ENCODE assay signal across 7 cellular contexts in genomic region chr14:88463318-88463717, GRCh38.
DNase-seq lines count a peak whose midpoint lies in the region; ATAC-seq and TF ChIP-seq lines count a peak whose summit lies in the region.

No MANE protein-coding gene starts in this region.

- H3K4me3 ChIP-seq in GM06990 (replicated peaks; ENCODE audit: low read depth, low read length): no peak overlapping the region
- H3K4me3 ChIP-seq in lower lobe of right lung: no peak overlapping the region

- intact Hi-C loops in lower lobe of right lung (cut with DNase I): no loop called here

- DNase-seq in GM06990 (ENCODE audit: extremely low read depth, insufficient read length) (no peak), lower lobe of right lung (no peak), NCI-H524 treated with DMSO at 0.1 percent for 48 hours (lab: John Stamatoyannopoulos, UW) (no peak)

- H3K36me3 ChIP-seq in GM06990 (ENCODE audit: control insufficient read depth, insufficient read depth, low read length) (no peaks in the 10 kb centered on the region), lower lobe of right lung (peaks cover 22% of the 10 kb centered on the region)

- H3K27me3 ChIP-seq in GM06990 (replicated peaks; ENCODE audit: control insufficient read depth, insufficient read depth, low read length): no peaks in the 10 kb centered on the region
- H3K27me3 ChIP-seq in lower lobe of right lung (ENCODE audit: low read depth): no peaks in the 10 kb centered on the region

- H3K27ac ChIP-seq in VCaP (no peak overlapping the region), lower lobe of right lung (no peak overlapping the region)

- peak; percentile 56 for ATAC-seq in HG02678 (IDR thresholded peaks at IDR 0.05; ENCODE audit: unreplicated experiment)
- ATAC-seq in lower lobe of right lung: peak; percentile 57 to 68
- no peak for ATAC-seq in GM18517 (IDR thresholded peaks at IDR 0.05; ENCODE audit: unreplicated experiment)
- no peak for ATAC-seq in GM21529 (IDR thresholded peaks at IDR 0.05; ENCODE audit: unreplicated experiment)

- peaks cover 4% of the 10 kb centered on the region for H3K9me3 ChIP-seq in lower lobe of right lung

- H3K4me1 ChIP-seq in lower lobe of right lung: no peaks in the 10 kb centered on the region

- TF ChIP-seq CTCF in GM06990 (IDR thresholded peaks at IDR 0.05; ENCODE audit: insufficient read depth, low read length, poor library complexity, severe bottlenecking) (peak; percentile 53), VCaP (conservative IDR thresholded peaks at IDR 0.05) (peak; percentile 26), lower lobe of right lung (IDR thresholded peaks at IDR 0.05) (peak; percentile 37)

Comparison
In these comparisons a context has a peak if more than half of its experiments do, and no peak if none do; other contexts are left out.
1. ATAC-seq: peak in HG02678 (single experiment) and lower lobe of right lung (2 of 2); none in GM18517 (single experiment) and GM21529 (single experiment).
2. Peak in every context shown above with its lines, with median percentiles within 50 percentile points of each other: CTCF ChIP-seq.